Comparison of ENCODE assay signal across 1 cellular context in genomic region chr10:112302335-112302734, GRCh38.
A peak's percentile ranks its signal among the peaks of the same experiment; 100 is the strongest.
TF ChIP-seq lines count a peak whose summit lies in the region.

No MANE protein-coding gene starts in this region.

TF ChIP-seq in HepG2, 621 proteins besides CTCF, POLR2A, EP300 and RAD21 (continued from another document and continues in another):
- TF ChIP-seq HNF1B (CRISPR knock-in tag; IDR thresholded peaks at IDR 0.05) = 0 out of 2 replicates have a peak, but pooled peaks have one; percentile 42
- TF ChIP-seq POLR2AphosphoS2 (IDR thresholded peaks at IDR 0.05; ENCODE audit: low read depth, low read length) = no peak
- TF ChIP-seq ZNF274 (CRISPR knock-in tag; IDR thresholded peaks at IDR 0.05) = no peak
- peak; percentile 67; the same call in 1 of the 2 replicates for TF ChIP-seq HMG20A (CRISPR knock-in tag; IDR thresholded peaks at IDR 0.05; ENCODE audit: borderline replicate concordance)
- TF ChIP-seq ZNF674 (CRISPR knock-in tag; IDR thresholded peaks at IDR 0.05; ENCODE audit: low read depth) = no peak
- TF ChIP-seq, protein P1, sequence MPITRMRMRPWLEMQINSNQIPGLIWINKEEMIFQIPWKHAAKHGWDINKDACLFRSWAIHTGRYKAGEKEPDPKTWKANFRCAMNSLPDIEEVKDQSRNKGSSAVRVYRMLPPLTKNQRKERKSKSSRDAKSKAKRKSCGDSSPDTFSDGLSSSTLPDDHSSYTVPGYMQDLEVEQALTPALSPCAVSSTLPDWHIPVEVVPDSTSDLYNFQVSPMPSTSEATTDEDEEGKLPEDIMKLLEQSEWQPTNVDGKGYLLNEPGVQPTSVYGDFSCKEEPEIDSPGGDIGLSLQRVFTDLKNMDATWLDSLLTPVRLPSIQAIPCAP (CRISPR knock-in tag; IDR thresholded peaks at IDR 0.05; ENCODE audit: low read depth) = no peak
- peak; percentile 89 for TF ChIP-seq NCOA2 (CRISPR knock-in tag; IDR thresholded peaks at IDR 0.05)
- TF ChIP-seq, protein P2, sequence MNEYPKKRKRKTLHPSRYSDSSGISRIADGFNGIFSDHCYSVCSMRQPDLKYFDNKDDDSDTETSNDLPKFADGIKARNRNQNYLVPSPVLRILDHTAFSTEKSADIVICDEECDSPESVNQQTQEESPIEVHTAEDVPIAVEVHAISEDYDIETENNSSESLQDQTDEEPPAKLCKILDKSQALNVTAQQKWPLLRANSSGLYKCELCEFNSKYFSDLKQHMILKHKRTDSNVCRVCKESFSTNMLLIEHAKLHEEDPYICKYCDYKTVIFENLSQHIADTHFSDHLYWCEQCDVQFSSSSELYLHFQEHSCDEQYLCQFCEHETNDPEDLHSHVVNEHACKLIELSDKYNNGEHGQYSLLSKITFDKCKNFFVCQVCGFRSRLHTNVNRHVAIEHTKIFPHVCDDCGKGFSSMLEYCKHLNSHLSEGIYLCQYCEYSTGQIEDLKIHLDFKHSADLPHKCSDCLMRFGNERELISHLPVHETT (CRISPR knock-in tag; conservative IDR thresholded peaks at IDR 0.05) = no peak
- TF ChIP-seq PHF21A (CRISPR knock-in tag; IDR thresholded peaks at IDR 0.05) = peak; percentile 68; the same call in 1 of the 2 replicates
- no peak for TF ChIP-seq NFYB (CRISPR knock-in tag; IDR thresholded peaks at IDR 0.05)
- TF ChIP-seq ZNF777 (CRISPR knock-in tag; IDR thresholded peaks at IDR 0.05) = no peak
- no peak; the same call in 1 of the 2 replicates for TF ChIP-seq ARID4A (CRISPR knock-in tag; IDR thresholded peaks at IDR 0.05; ENCODE audit: borderline replicate concordance)
- TF ChIP-seq, protein P3, sequence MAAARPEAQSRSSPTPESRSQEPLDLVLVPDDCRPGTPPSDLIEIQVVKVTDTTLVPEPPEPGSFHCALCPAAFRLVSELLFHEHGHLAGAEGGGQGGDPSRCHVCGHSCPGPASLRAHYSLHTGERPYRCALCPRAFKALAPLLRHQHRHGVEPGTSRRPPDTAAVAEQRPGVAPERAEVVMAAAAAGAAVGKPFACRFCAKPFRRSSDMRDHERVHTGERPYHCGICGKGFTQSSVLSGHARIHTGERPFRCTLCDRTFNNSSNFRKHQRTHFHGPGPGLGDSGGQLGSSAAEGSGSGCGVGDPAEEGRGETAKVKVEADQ (CRISPR knock-in tag; IDR thresholded peaks at IDR 0.05; ENCODE audit: borderline replicate concordance) = no peak
- TF ChIP-seq, protein P4, sequence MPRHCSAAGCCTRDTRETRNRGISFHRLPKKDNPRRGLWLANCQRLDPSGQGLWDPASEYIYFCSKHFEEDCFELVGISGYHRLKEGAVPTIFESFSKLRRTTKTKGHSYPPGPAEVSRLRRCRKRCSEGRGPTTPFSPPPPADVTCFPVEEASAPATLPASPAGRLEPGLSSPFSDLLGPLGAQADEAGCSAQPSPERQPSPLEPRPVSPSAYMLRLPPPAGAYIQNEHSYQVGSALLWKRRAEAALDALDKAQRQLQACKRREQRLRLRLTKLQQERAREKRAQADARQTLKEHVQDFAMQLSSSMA (CRISPR knock-in tag; IDR thresholded peaks at IDR 0.05) = no peak
- no peak for TF ChIP-seq ZNF235 (CRISPR knock-in tag; IDR thresholded peaks at IDR 0.05; ENCODE audit: borderline replicate concordance)
- TF ChIP-seq, protein P5, sequence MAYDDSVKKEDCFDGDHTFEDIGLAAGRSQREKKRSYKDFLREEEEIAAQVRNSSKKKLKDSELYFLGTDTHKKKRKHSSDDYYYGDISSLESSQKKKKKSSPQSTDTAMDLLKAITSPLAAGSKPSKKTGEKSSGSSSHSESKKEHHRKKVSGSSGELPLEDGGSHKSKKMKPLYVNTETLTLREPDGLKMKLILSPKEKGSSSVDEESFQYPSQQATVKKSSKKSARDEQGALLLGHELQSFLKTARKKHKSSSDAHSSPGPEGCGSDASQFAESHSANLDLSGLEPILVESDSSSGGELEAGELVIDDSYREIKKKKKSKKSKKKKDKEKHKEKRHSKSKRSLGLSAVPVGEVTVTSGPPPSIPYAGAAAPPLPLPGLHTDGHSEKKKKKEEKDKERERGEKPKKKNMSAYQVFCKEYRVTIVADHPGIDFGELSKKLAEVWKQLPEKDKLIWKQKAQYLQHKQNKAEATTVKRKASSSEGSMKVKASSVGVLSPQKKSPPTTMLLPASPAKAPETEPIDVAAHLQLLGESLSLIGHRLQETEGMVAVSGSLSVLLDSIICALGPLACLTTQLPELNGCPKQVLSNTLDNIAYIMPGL (CRISPR knock-in tag; IDR thresholded peaks at IDR 0.05; ENCODE audit: borderline replicate concordance in 1 of 2, low read depth in 1 of 2) = no peak
- TF ChIP-seq ZNF362 (CRISPR knock-in tag; IDR thresholded peaks at IDR 0.05; ENCODE audit: borderline replicate concordance) = no peak
- TF ChIP-seq, protein P6, sequence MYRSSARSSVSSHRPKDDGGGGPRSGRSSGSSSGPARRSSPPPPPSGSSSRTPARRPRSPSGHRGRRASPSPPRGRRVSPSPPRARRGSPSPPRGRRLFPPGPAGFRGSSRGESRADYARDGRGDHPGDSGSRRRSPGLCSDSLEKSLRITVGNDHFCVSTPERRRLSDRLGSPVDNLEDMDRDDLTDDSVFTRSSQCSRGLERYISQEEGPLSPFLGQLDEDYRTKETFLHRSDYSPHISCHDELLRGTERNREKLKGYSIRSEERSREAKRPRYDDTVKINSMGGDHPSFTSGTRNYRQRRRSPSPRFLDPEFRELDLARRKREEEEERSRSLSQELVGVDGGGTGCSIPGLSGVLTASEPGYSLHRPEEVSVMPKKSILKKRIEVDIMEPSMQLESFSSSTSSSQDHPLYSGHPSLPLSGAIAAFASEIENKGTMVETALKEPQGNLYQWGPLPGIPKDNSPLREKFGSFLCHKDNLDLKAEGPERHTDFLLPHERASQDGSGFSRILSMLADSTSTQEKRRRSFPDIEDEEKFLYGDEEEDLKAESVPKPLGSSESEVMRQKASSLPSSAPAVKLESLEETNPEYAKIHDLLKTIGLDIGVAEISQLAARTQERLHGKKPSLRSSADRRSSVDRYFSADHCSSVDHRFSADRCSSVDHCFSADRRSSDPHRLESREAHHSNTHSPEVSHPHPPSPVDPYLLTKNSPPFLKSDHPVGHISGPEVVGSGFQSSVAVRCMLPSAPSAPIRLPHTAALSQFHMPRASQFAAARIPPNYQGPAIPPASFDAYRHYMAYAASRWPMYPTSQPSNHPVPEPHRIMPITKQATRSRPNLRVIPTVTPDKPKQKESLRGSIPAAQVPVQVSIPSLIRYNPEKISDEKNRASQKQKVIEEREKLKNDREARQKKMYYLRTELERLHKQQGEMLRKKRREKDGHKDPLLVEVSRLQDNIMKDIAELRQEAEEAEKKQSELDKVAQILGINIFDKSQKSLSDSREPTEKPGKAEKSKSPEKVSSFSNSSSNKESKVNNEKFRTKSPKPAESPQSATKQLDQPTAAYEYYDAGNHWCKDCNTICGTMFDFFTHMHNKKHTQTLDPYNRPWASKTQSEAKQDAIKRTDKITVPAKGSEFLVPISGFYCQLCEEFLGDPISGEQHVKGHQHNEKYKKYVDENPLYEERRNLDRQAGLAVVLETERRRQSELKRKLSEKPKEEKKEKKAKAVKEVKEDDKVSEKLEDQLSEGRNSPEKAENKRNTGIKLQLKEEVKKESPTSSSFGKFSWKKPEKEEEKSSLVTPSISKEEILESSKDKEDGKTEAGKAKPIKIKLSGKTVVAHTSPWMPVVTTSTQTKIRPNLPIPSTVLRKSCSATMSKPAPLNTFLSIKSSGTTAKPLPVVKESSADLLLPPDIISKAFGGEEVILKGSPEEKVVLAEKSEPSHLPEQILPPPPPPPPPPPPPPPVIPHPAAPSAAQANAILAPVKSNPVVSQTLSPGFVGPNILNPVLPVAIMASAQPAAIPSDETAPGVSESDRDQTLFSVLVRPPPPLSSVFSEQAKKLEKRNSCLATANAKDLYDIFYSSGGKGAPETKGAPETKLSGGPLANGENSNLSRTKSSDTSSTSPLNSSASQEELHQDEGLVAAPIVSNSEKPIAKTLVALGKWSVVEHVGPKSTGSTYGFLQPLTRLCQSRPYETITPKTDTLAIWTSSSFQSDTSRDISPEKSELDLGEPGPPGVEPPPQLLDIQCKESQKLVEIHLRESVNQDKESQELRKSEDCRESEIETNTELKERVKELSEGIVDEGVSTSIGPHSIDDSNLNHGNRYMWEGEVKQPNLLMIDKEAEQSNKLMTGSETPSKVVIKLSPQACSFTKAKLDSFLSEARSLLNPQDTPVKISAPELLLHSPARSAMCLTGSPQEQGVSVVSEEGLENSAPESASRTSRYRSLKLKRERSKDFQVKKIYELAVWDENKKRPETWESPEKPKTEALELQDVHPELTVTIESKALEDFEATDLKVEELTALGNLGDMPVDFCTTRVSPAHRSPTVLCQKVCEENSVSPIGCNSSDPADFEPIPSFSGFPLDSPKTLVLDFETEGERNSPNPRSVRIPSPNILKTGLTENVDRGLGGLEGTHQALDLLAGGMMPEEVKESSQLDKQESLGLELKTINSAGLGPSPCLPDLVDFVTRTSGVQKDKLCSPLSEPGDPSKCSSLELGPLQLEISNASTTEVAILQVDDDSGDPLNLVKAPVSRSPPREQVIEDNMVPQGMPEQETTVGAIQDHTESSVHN (CRISPR knock-in tag; IDR thresholded peaks at IDR 0.05) = no peak
- TF ChIP-seq, protein P7, sequence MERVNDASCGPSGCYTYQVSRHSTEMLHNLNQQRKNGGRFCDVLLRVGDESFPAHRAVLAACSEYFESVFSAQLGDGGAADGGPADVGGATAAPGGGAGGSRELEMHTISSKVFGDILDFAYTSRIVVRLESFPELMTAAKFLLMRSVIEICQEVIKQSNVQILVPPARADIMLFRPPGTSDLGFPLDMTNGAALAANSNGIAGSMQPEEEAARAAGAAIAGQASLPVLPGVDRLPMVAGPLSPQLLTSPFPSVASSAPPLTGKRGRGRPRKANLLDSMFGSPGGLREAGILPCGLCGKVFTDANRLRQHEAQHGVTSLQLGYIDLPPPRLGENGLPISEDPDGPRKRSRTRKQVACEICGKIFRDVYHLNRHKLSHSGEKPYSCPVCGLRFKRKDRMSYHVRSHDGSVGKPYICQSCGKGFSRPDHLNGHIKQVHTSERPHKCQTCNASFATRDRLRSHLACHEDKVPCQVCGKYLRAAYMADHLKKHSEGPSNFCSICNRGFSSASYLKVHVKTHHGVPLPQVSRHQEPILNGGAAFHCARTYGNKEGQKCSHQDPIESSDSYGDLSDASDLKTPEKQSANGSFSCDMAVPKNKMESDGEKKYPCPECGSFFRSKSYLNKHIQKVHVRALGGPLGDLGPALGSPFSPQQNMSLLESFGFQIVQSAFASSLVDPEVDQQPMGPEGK (CRISPR knock-in tag; IDR thresholded peaks at IDR 0.05) = peak; percentile 47
- no peak for TF ChIP-seq ZBTB44 (CRISPR knock-in tag; IDR thresholded peaks at IDR 0.05)
- TF ChIP-seq ZNF34 (CRISPR knock-in tag; IDR thresholded peaks at IDR 0.05; ENCODE audit: borderline replicate concordance) = no peak
